In the genomic region with DNA sequence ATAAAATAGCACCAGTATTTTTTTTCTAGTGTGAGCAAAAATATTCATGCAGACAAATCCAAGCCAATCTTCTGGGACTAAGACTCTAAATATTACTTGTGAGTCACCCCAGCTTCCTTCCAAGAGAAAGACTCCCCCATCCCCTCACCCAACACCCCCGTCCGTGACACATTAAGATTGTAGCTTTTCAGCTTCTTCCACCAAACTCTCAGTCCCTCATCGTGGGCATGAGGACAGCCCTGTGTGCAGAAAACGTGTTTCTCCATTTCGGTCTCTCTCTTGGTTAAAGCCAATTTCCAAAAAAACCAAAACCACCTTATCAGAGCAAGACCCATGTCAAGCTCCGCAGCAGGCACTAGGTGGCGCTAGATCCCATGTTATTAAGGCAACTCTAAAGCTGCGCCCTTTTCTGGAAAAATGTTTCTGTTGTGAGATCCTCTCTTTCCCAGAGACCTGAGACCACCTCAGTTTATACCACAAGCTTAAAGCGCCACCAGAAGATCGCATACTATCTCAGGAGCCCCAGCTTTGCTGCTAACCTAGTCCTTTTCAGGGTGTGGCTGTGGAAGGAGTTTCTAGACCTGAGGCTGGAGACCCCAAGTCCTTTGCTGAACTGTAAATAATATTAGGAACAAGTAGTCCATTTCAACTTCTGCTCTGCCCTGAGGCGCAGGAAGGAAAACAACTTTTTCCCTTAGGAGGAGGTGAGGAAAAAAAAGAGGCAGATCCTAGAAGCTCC, we compare ENCODE assay signal across 8 cellular contexts.
DNase-seq lines count a peak whose midpoint lies in the region; ATAC-seq and TF ChIP-seq lines count a peak whose summit lies in the region.

No MANE protein-coding gene starts in this region.

- peak overlapping the region; percentile 78 for H3K27ac Mint-ChIP-seq in activated T-cell treated with anti-CD3 and anti-CD28 coated beads, Interleukin-2, amount 50 U/mL, for 24 hours

- peaks cover 49% of the 10 kb centered on the region for H3K4me1 Mint-ChIP-seq in activated T-cell treated with anti-CD3 and anti-CD28 coated beads, Interleukin-2, amount 50 U/mL, for 24 hours (ENCODE audit: low read depth)

- H3K9me3 ChIP-seq in PC-3 (ENCODE audit: low read length) (no peaks in the 10 kb centered on the region), esophagus squamous epithelium (no peaks in the 10 kb centered on the region), muscle layer of duodenum (ENCODE audit: control insufficient read depth in 1 of 2, low read length in 2 of 2) (no peaks in the 10 kb centered on the region)

- 1 to 3% methylated on average over 8 to 10 of the region's 11 CpGs for WGBS in esophagus squamous epithelium, 2 donors

- H2AFZ ChIP-seq in PC-3 (ENCODE audit: low read length): peak overlapping the region; percentile 78

- peak overlapping the region; percentile 59 for H3K4me3 Mint-ChIP-seq in activated T-cell treated with anti-CD3 and anti-CD28 coated beads, Interleukin-2, amount 50 U/mL, for 24 hours

- no peak overlapping the region for H3K9ac ChIP-seq in PC-3 (ENCODE audit: low read length)

- H3K79me2 ChIP-seq in PC-3 (ENCODE audit: low read length): no peaks in the 10 kb centered on the region

- TF ChIP-seq CTCF in PC-3 (conservative IDR thresholded peaks at IDR 0.05; ENCODE audit: low read depth, low read length) (peak; percentile 96), esophagus squamous epithelium (IDR thresholded peaks at IDR 0.05) (peak; percentile 76 to 97 (median 94))

- POLR2A ChIA-PET in PC-3 (lab: Charles Lee; ENCODE audit: unreplicated experiment): interaction anchor here (0.5 kb wide), 1 partner anchor 116 kb away, joined by 8 read pairs; no protein-coding TSS in a partner anchor

- H3K9me2 ChIP-seq in PC-3 (replicated peaks; ENCODE audit: low read length): no peaks in the 10 kb centered on the region

- CTCF ChIA-PET in PC-3 (lab: Charles Lee): interaction anchor here (0.5 to 2.3 kb wide), 15 partner anchors 17 to 558 kb away, joined by 3 to 15 read pairs (median 4); no protein-coding TSS in a partner anchor

- H3F3A ChIP-seq in PC-3 (ENCODE audit: low read length, unreplicated experiment): no peaks in the 10 kb centered on the region

- no peaks in the 10 kb centered on the region for H3K27me3 Mint-ChIP-seq in activated T-cell treated with anti-CD3 and anti-CD28 coated beads, Interleukin-2, amount 50 U/mL, for 24 hours

- H3K4me3 ChIP-seq in PC-3 (ENCODE audit: low read length): peak overlapping the region; percentile 61
- peak overlapping the region in 2 of 4 donors; percentile 24 to 50 for H3K4me3 ChIP-seq in esophagus squamous epithelium
- peak overlapping the region; percentile 9 to 54 for H3K4me3 ChIP-seq in muscle layer of duodenum (ENCODE audit: low read depth in 1 of 2, low read length in 2 of 2)

- BruUV-seq in PC-3 (replicated peaks; lab: Mats Ljungman, UMichigan): no TSS peak

- peak overlapping the region; percentile 88 for H3K4me2 ChIP-seq in PC-3 (ENCODE audit: low read length)

- H3K36me3 ChIP-seq in PC-3 (ENCODE audit: low read depth, low read length) (no peaks in the 10 kb centered on the region), esophagus squamous epithelium (no peaks in the 10 kb centered on the region), muscle layer of duodenum (ENCODE audit: control insufficient read depth in 1 of 2, insufficient read depth in 2 of 2, low read length in 2 of 2) (no peaks in the 10 kb centered on the region)

- H3K27me3 ChIP-seq in PC-3 (ENCODE audit: low read length) (no peaks in the 10 kb centered on the region), esophagus squamous epithelium (no peaks in the 10 kb centered on the region), muscle layer of duodenum (ENCODE audit: low read depth, low read length) (no peaks in the 10 kb centered on the region)

- DNase-seq in COLO829 (ENCODE audit: low spot score): peak; percentile 48
- DNase-seq in KG1 (lab: John Stamatoyannopoulos, UW): peak; percentile 79
- peak; percentile 87 for DNase-seq in PC-3
- DNase-seq in activated T-cell treated with anti-CD3 and anti-CD28 coated beads, Interleukin-2, amount 50 U/mL, for 24 hours: peak; percentile 79
- peak; percentile 6 for DNase-seq in esophagus squamous epithelium (lab: John Stamatoyannopoulos, UW)
- peak; percentile 45 to 72 for DNase-seq in stimulated activated CD8-positive, alpha-beta memory T cell treated with anti-CD3 and anti-CD28 coated beads, Interleukin-4, amount 100 ng/mL, for 4 hours (ENCODE audit: low read depth in 2 of 2, low spot score in 1 of 2)

- ATAC-seq in PC-3 (peak; percentile 49), GM21447 (IDR thresholded peaks at IDR 0.05; ENCODE audit: unreplicated experiment) (no peak)

- H4K20me1 ChIP-seq in PC-3 (ENCODE audit: low read length): no peaks in the 10 kb centered on the region

- H3K9me3 Mint-ChIP-seq in activated T-cell treated with anti-CD3 and anti-CD28 coated beads, Interleukin-2, amount 50 U/mL, for 24 hours: no peaks in the 10 kb centered on the region

- intact Hi-C loops in PC-3 (cut with micrococcal nuclease): loop anchor here (1.0 to 10.0 kb wide), 6 partner anchors 70 to 558 kb away; partner anchors contain the start of gene LGALSL
- intact Hi-C loops in esophagus squamous epithelium (cut with DNase I): loop anchor here (5.0 kb wide), 1 partner anchor 156 kb away; no protein-coding TSS in a partner anchor

- H3K4me1 ChIP-seq in PC-3 (ENCODE audit: insufficient read depth, low read length): peaks cover 36% of the 10 kb centered on the region
- H3K4me1 ChIP-seq in esophagus squamous epithelium: peaks cover 15 to 59% (median 26%) of the 10 kb centered on the region in 3 donors
- peaks cover 21 to 26% of the 10 kb centered on the region in 2 donors for H3K4me1 ChIP-seq in muscle layer of duodenum (ENCODE audit: control insufficient read depth in 1 of 2, insufficient read depth in 2 of 2, low read length in 2 of 2)

- no peak overlapping the region for H3K27ac ChIP-seq in PC-3 (ENCODE audit: low read length)
- H3K27ac ChIP-seq in esophagus squamous epithelium: peak overlapping the region; percentile 41 to 80 (median 74)
- H3K27ac ChIP-seq in muscle layer of duodenum (ENCODE audit: low read length): peak overlapping the region; percentile 87

- no peak for TF ChIP-seq POLR2A in esophagus squamous epithelium (IDR thresholded peaks at IDR 0.05)

- H3K36me3 Mint-ChIP-seq in activated T-cell treated with anti-CD3 and anti-CD28 coated beads, Interleukin-2, amount 50 U/mL, for 24 hours (ENCODE audit: low read depth): no peaks in the 10 kb centered on the region

Comparison
In these comparisons a context has a peak if more than half of its experiments do, and no peak if none do; other contexts are left out.
1. DNase-seq: peak in every context shown above with its lines; median percentile 87 in PC-3; 79 in KG1; 79 in activated T-cell treated with anti-CD3 and anti-CD28 coated beads, Interleukin-2, amount 50 U/mL, for 24 hours; 58 in stimulated activated CD8-positive, alpha-beta memory T cell treated with anti-CD3 and anti-CD28 coated beads, Interleukin-4, amount 100 ng/mL, for 4 hours; 48 in COLO829; 6 in esophagus squamous epithelium.